Comparison of ENCODE assay signal across 18 cellular contexts in the genomic region with DNA sequence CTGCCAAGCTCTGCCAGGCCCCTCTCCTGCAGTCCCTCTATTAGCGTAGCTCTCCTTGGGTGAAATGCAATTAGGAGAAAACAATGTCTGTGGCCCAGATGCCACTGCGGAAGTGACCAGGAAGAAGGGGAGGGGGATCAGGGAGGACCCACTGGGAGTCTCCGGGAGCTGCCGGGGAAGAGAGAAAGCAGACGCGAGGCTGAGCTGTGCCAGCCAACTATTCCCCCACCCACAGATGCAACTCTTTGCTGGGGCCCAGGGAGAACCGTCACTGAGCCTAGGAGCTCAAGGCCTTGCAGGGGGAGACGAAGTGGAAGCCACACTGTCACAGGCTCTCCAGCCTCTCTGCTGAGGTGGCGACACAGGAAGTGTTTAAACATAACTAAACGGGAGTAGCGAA.
A peak's percentile ranks its signal among the peaks of the same experiment; 100 is the strongest.
DNase-seq lines count a peak whose midpoint lies in the region; ATAC-seq and TF ChIP-seq lines count a peak whose summit lies in the region.
"Had no signal": no experiment of that assay in that cellular context is flagged by ENCODE, and none has a peak within 500 bp of the region (broad histone marks: within the 10 kb centered on the region; RNA-seq: fewer than 3 reads in every experiment).

No MANE protein-coding gene starts in this region.

- no peaks in the 10 kb centered on the region for H3K27me3 Mint-ChIP-seq in naive thymus-derived CD4-positive, alpha-beta T cell
- H3K27me3 Mint-ChIP-seq: CD4-positive, alpha-beta T cell had no signal

- TF ChIP-seq CTCF in psoas muscle (IDR thresholded peaks at IDR 0.05), result no peak

- H3K27ac ChIP-seq in naive thymus-derived CD4-positive, alpha-beta T cell (ENCODE audit: low read depth, low read length), result no peak overlapping the region
- H3K27ac ChIP-seq in psoas muscle, result no peak overlapping the region
- H3K27ac ChIP-seq: 22Rv1, epithelial cell of prostate, KMS-11, pancreas had no signal

- CTCF ChIA-PET in naive thymus-derived CD4-positive, alpha-beta T cell (lab: Charles Lee), result no interaction called here

- peak overlapping the region in 5 of 9 donors; percentile 2 to 83 (median 38) for H3K27ac Mint-ChIP-seq in naive thymus-derived CD4-positive, alpha-beta T cell
- H3K27ac Mint-ChIP-seq: CD4-positive, alpha-beta T cell; immature natural killer cell; memory B cell had no signal

- H3K9me3 ChIP-seq in naive thymus-derived CD4-positive, alpha-beta T cell (ENCODE audit: control insufficient read depth in 2 of 3, low read length in 3 of 3), result no peaks in the 10 kb centered on the region
- no peaks in the 10 kb centered on the region for H3K9me3 ChIP-seq in psoas muscle
- H3K9me3 ChIP-seq: pancreas had no signal

- POLR2A ChIA-PET in naive thymus-derived CD4-positive, alpha-beta T cell (lab: Charles Lee), result interaction anchor here (0.8 kb wide), 1 partner anchor 74 kb away, joined by 3 read pairs; no protein-coding TSS in a partner anchor

- 49 to 72% (median 64%) methylated on average over 6 to 11 of the region's 11 CpGs for WGBS in psoas muscle, 3 donors

- H3K36me3 ChIP-seq in H7 (replicated peaks; ENCODE audit: control insufficient read depth, insufficient read depth, low read length) (no peaks in the 10 kb centered on the region), psoas muscle (ENCODE audit: insufficient read depth in 1 of 2, low read depth in 1 of 2) (no peaks in the 10 kb centered on the region)
- H3K36me3 ChIP-seq in naive thymus-derived CD4-positive, alpha-beta T cell (ENCODE audit: control insufficient read depth in 2 of 3, insufficient read depth in 3 of 3, low read length in 3 of 3), result no peaks in the 10 kb centered on the region
- H3K36me3 ChIP-seq: pancreas had no signal

- intact Hi-C loops in naive thymus-derived CD4-positive, alpha-beta T cell (cut with micrococcal nuclease), result no loop called here
- intact Hi-C loops in psoas muscle (cut with DNase I), result no loop called here

- DNase-seq in DMS53 (lab: John Stamatoyannopoulos, UW) (peak; percentile 70), DMS53 treated with DMSO at 0.1 percent for 48 hours (lab: John Stamatoyannopoulos, UW; ENCODE audit: unreplicated experiment) (no peak), H7 (peak; percentile 59), UCSD-AML1 (lab: John Stamatoyannopoulos, UW; ENCODE audit: unreplicated experiment) (peak; percentile 34), psoas muscle (no peak), HuH-7.5 (ENCODE audit: low spot score) (no peak)
- peak in 1 of 9 donors; percentile 7 for DNase-seq in naive thymus-derived CD4-positive, alpha-beta T cell
- DNase-seq: amygdala; CD4-positive, alpha-beta T cell; immature natural killer cell; NCI-H1930; pancreas; Right ventricle myocardium superior had no signal

- peaks cover 0 to 8% (median 0%) of the 10 kb centered on the region in 11 donors for H3K9me3 Mint-ChIP-seq in naive thymus-derived CD4-positive, alpha-beta T cell
- H3K9me3 Mint-ChIP-seq: CD4-positive, alpha-beta T cell; immature natural killer cell had no signal

- H3K4me1 Mint-ChIP-seq in naive thymus-derived CD4-positive, alpha-beta T cell, result peaks cover 0 to 19% (median 12%) of the 10 kb centered on the region in 7 donors
- H3K4me1 Mint-ChIP-seq: immature natural killer cell had no signal

- ATAC-seq in naive thymus-derived CD4-positive, alpha-beta T cell, result no peak
- no peak for ATAC-seq in GM21825 (IDR thresholded peaks at IDR 0.05; ENCODE audit: unreplicated experiment)
- no peak for ATAC-seq in psoas muscle
- ATAC-seq: pancreas had no signal

- H3K27me3 ChIP-seq in H7 (ENCODE audit: control insufficient read depth, insufficient read depth, low read length), result no peaks in the 10 kb centered on the region
- no peaks in the 10 kb centered on the region for H3K27me3 ChIP-seq in naive thymus-derived CD4-positive, alpha-beta T cell (ENCODE audit: control insufficient read depth in 2 of 2, insufficient read depth in 2 of 2, low read length in 2 of 2)
- peaks cover 0 to 11% (median 0%) of the 10 kb centered on the region in 3 donors for H3K27me3 ChIP-seq in psoas muscle (ENCODE audit: insufficient read depth in 3 of 3, low read length in 2 of 3)

- no peaks in the 10 kb centered on the region for H3K36me3 Mint-ChIP-seq in naive thymus-derived CD4-positive, alpha-beta T cell
- H3K36me3 Mint-ChIP-seq: immature natural killer cell, memory B cell had no signal

- H3K4me3 ChIP-seq in H7 (ENCODE audit: insufficient read depth, low read depth, low read length) (no peak overlapping the region), psoas muscle (no peak overlapping the region)
- no peak overlapping the region for H3K4me3 ChIP-seq in naive thymus-derived CD4-positive, alpha-beta T cell (ENCODE audit: low read length)
- H3K4me3 ChIP-seq: pancreas had no signal

- no peaks in the 10 kb centered on the region for H3K4me1 ChIP-seq in naive thymus-derived CD4-positive, alpha-beta T cell (ENCODE audit: control insufficient read depth in 2 of 2, insufficient read depth in 2 of 2, low read length in 2 of 2)
- H3K4me1 ChIP-seq in psoas muscle, result no peaks in the 10 kb centered on the region
- H3K4me1 ChIP-seq: pancreas had no signal

- peak overlapping the region in 4 of 10 donors; percentile 4 to 51 (median 37) for H3K4me3 Mint-ChIP-seq in naive thymus-derived CD4-positive, alpha-beta T cell
- H3K4me3 Mint-ChIP-seq: CD4-positive, alpha-beta T cell; immature natural killer cell; memory B cell had no signal

Comparison
In these comparisons a context has a peak if more than half of its experiments do, and no peak if none do; other contexts are left out.
1. DNase-seq: peak in DMS53 (single experiment), H7 (single experiment) and UCSD-AML1 (single experiment); none in DMS53 treated with DMSO at 0.1 percent for 48 hours (single experiment), psoas muscle (0 of 2) and HuH-7.5 (single experiment).